2 cellular contexts compared by ENCODE assay signal in the genomic region with DNA sequence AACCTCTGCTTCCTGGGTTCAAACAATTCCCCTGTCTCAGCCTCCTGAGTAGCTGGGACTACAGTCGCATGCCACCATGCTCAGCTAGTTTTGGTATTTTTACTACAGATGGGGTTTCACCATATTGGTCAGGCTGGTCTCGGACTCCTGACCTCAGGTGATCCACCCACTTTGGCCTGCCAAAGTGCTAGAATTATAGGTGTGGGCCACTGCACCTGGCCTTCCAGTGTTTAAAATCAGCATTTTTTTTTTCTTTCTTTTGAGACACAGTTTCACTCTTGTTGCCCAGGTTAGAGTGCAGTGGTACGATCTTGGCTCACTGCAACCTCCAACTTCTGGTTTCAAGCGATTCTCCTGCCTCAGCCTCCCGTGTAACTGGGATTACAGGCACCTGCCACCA.
TF ChIP-seq lines count a peak whose summit lies in the region.

No MANE protein-coding gene starts in this region.

TF ChIP-seq in GM12891, 5 proteins besides CTCF, POLR2A, EP300 and RAD21:
- peak; percentile 40 for TF ChIP-seq PAX5 (IDR thresholded peaks at IDR 0.05; ENCODE audit: insufficient read depth, low read length, severe bottlenecking)

TF ChIP-seq in GM12878, 131 proteins besides CTCF, POLR2A, EP300 and RAD21:
- TF ChIP-seq ATF7 (IDR thresholded peaks at IDR 0.05; ENCODE audit: low read depth), result peak; percentile 30; the same call in 1 of the 2 replicates
- peak; percentile 65; the same call in 1 of the 2 replicates for TF ChIP-seq TCF12 (IDR thresholded peaks at IDR 0.05; ENCODE audit: low read depth, low read length)
- peak; percentile 21 for TF ChIP-seq MEF2B (IDR thresholded peaks at IDR 0.05; ENCODE audit: partially characterized antibody, poor library complexity, severe bottlenecking)
- TF ChIP-seq HDGF (IDR thresholded peaks at IDR 0.05), result 0 out of 2 replicates have a peak, but pooled peaks have one; percentile 15
- TF ChIP-seq CREM (IDR thresholded peaks at IDR 0.05; ENCODE audit: low read depth), result peak; percentile 50; the same call in 1 of the 2 replicates
- TF ChIP-seq NR2F1 (conservative IDR thresholded peaks at IDR 0.05), result peak; percentile 55; the same call in 1 of the 2 replicates
- TF ChIP-seq BHLHE40 (IDR thresholded peaks at IDR 0.05; ENCODE audit: borderline replicate concordance in 1 of 2, low read depth in 2 of 2, low read length in 1 of 2), result peak in 1 of 2 experiments; percentile 86; a peak in 2 of 4 replicates
- TF ChIP-seq MTA2 (IDR thresholded peaks at IDR 0.05; ENCODE audit: low read depth), result peak; percentile 35; the same call in 1 of the 2 replicates
- TF ChIP-seq, protein P1, sequence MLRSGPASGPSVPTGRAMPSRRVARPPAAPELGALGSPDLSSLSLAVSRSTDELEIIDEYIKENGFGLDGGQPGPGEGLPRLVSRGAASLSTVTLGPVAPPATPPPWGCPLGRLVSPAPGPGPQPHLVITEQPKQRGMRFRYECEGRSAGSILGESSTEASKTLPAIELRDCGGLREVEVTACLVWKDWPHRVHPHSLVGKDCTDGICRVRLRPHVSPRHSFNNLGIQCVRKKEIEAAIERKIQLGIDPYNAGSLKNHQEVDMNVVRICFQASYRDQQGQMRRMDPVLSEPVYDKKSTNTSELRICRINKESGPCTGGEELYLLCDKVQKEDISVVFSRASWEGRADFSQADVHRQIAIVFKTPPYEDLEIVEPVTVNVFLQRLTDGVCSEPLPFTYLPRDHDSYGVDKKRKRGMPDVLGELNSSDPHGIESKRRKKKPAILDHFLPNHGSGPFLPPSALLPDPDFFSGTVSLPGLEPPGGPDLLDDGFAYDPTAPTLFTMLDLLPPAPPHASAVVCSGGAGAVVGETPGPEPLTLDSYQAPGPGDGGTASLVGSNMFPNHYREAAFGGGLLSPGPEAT (IDR thresholded peaks at IDR 0.05; ENCODE audit: low read depth), result 0 out of 2 replicates have a peak, but pooled peaks have one; percentile 33
- TF ChIP-seq, protein P2, sequence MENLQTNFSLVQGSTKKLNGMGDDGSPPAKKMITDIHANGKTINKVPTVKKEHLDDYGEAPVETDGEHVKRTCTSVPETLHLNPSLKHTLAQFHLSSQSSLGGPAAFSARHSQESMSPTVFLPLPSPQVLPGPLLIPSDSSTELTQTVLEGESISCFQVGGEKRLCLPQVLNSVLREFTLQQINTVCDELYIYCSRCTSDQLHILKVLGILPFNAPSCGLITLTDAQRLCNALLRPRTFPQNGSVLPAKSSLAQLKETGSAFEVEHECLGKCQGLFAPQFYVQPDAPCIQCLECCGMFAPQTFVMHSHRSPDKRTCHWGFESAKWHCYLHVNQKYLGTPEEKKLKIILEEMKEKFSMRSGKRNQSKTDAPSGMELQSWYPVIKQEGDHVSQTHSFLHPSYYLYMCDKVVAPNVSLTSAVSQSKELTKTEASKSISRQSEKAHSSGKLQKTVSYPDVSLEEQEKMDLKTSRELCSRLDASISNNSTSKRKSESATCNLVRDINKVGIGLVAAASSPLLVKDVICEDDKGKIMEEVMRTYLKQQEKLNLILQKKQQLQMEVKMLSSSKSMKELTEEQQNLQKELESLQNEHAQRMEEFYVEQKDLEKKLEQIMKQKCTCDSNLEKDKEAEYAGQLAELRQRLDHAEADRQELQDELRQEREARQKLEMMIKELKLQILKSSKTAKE (IDR thresholded peaks at IDR 0.05; ENCODE audit: low read depth, poor library complexity, severe bottlenecking), result peak; percentile 66
- 0 out of 2 replicates have a peak, but pooled peaks have one; percentile 37 for TF ChIP-seq MEF2A (IDR thresholded peaks at IDR 0.05; ENCODE audit: insufficient read depth, low read depth, low read length)
- TF ChIP-seq NBN (IDR thresholded peaks at IDR 0.05), result 0 out of 2 replicates have a peak, but pooled peaks have one; percentile 42
- TF ChIP-seq PAX5 (IDR thresholded peaks at IDR 0.05; ENCODE audit: borderline replicate concordance, low read depth, low read length), result peak; percentile 42; the same call in 1 of the 2 replicates
- peak; percentile 60 for TF ChIP-seq RUNX3 (IDR thresholded peaks at IDR 0.05; ENCODE audit: low read length)
- TF ChIP-seq RAD51 (IDR thresholded peaks at IDR 0.05), result peak; percentile 32
- 0 out of 2 replicates have a peak, but pooled peaks have one; percentile 46 for TF ChIP-seq PAX8 (IDR thresholded peaks at IDR 0.05)
TF ChIP-seq in GM12878: peak in this region for 16; not testable (repeated sequence) for 115.
